Comparison of ENCODE assay signal across 8 cellular contexts in genomic region chr22:31343235-31344191, GRCh38. TPM values are rescaled to one million over a fixed set of nuclear protein-coding genes. Genes with fewer than 3 reads are reported as not detected.
DNase-seq lines count a peak whose midpoint lies in the region; ATAC-seq and TF ChIP-seq lines count a peak whose summit lies in the region.

No MANE protein-coding gene starts in this region.

- H3K27ac Mint-ChIP-seq in CD4-positive, alpha-beta T cell, result peak overlapping the region; percentile 95

- H3K36me3 ChIP-seq in duodenal mucosa (ENCODE audit: control insufficient read depth in 1 of 2, insufficient read depth in 2 of 2, low read length in 2 of 2) (peaks cover 0 to 36% of the 10 kb centered on the region in 2 donors), muscle layer of colon (ENCODE audit: insufficient read depth, low read length) (peaks cover 37% of the 10 kb centered on the region), upper lobe of left lung (peaks cover 3 to 39% (median 20%) of the 10 kb centered on the region in 4 donors)

- CTCF ChIA-PET in CD4-positive, alpha-beta T cell (lab: Charles Lee), result interaction anchor here (1.1 kb wide), 3 partner anchors 30 to 181 kb away, joined by 3 to 5 read pairs (median 3); no protein-coding TSS in a partner anchor

- TF ChIP-seq POLR2A in upper lobe of left lung (IDR thresholded peaks at IDR 0.05), result peak in 1 of 4 donors; percentile 37

- H3K27ac ChIP-seq in CD4-positive, alpha-beta T cell (ENCODE audit: low read depth, low read length), result peak overlapping the region; percentile 69
- H3K27ac ChIP-seq in duodenal mucosa (ENCODE audit: low read depth, low read length), result no peak overlapping the region
- peak overlapping the region; percentile 42 for H3K27ac ChIP-seq in muscle layer of colon (ENCODE audit: low read depth, low read length)
- peak overlapping the region; percentile 69 to 92 (median 88) for H3K27ac ChIP-seq in upper lobe of left lung

- TF ChIP-seq EP300 in upper lobe of left lung (IDR thresholded peaks at IDR 0.05), result no peak

- peak overlapping the region; percentile 72 for H3K4me3 ChIP-seq in HFF-Myc (replicated peaks; ENCODE audit: low read depth, low read length)
- H3K4me3 ChIP-seq in duodenal mucosa (ENCODE audit: low read depth in 1 of 2, low read length in 2 of 2), result peak overlapping the region; percentile 59 to 77
- peak overlapping the region in 1 of 2 donors; percentile 30 for H3K4me3 ChIP-seq in muscle layer of colon (ENCODE audit: low read depth in 1 of 2, low read length in 2 of 2)
- peak overlapping the region in 3 of 4 donors; percentile 80 to 89 (median 85) for H3K4me3 ChIP-seq in upper lobe of left lung

- no peak for TF ChIP-seq CTCF in CD4-positive, alpha-beta T cell (IDR thresholded peaks at IDR 0.05)
- TF ChIP-seq CTCF in HFF-Myc (IDR thresholded peaks at IDR 0.05; ENCODE audit: low read depth, low read length, missing control alignments), result no peak
- no peak for TF ChIP-seq CTCF in upper lobe of left lung (IDR thresholded peaks at IDR 0.05)

- ATAC-seq in CD4-positive, alpha-beta T cell (ENCODE audit: poor library complexity), result no peak
- ATAC-seq in SK-N-SH treated with all-trans-retinoic acid at 6 μM for 48 hours, result peak; percentile 3; the same call in 2 of the 3 replicates
- ATAC-seq in upper lobe of left lung (ENCODE audit: low FRiP score in 2 of 2), result peak in 1 of 2 donors; percentile 75
- no peak for ATAC-seq in GM18498 (IDR thresholded peaks at IDR 0.05; ENCODE audit: unreplicated experiment)
- ATAC-seq in HG03520 (IDR thresholded peaks at IDR 0.05; ENCODE audit: unreplicated experiment), result no peak

- POLR2A ChIA-PET in CD4-positive, alpha-beta T cell (lab: Charles Lee), result interaction anchor here (2.0 to 5.6 kb wide), 5 partner anchors 12 to 287 kb away, joined by 6 to 181 read pairs (median 11); partner anchors contain the start of genes DRG1 and PIK3IP1

- intact Hi-C loops in CD4-positive, alpha-beta T cell (cut with DNase I, micrococcal nuclease), result loop anchor here in 1 of 2 experiments (2.0 kb wide), 2 partner anchors 53 to 289 kb away; no protein-coding TSS in a partner anchor

- peaks cover 71% of the 10 kb centered on the region for H3K4me1 Mint-ChIP-seq in CD4-positive, alpha-beta T cell (ENCODE audit: low read depth)

- H3K9ac ChIP-seq in duodenal mucosa (ENCODE audit: low read depth in 1 of 2, low read length in 2 of 2) (peak overlapping the region; percentile 37 to 52), muscle layer of colon (ENCODE audit: low read length) (peak overlapping the region; percentile 31)

- H3K4me1 ChIP-seq in duodenal mucosa (ENCODE audit: control insufficient read depth in 1 of 2, insufficient read depth in 2 of 2, low read length in 2 of 2), result peaks cover 60 to 78% of the 10 kb centered on the region in 2 donors
- H3K4me1 ChIP-seq in muscle layer of colon (ENCODE audit: insufficient read depth, low read length), result peaks cover 47% of the 10 kb centered on the region
- H3K4me1 ChIP-seq in upper lobe of left lung, result peaks cover 52 to 79% (median 54%) of the 10 kb centered on the region in 4 donors

- H3K9me3 Mint-ChIP-seq in CD4-positive, alpha-beta T cell, result no peaks in the 10 kb centered on the region

- H3K9me3 ChIP-seq in CD4-positive, alpha-beta T cell (ENCODE audit: control insufficient read depth, low read length), result no peaks in the 10 kb centered on the region
- H3K9me3 ChIP-seq in duodenal mucosa (ENCODE audit: control insufficient read depth in 1 of 2, low read length in 2 of 2) (no peaks in the 10 kb centered on the region), muscle layer of colon (ENCODE audit: low read length) (no peaks in the 10 kb centered on the region), upper lobe of left lung (no peaks in the 10 kb centered on the region)

- H3K27me3 Mint-ChIP-seq in CD4-positive, alpha-beta T cell, result no peaks in the 10 kb centered on the region

- DNase-seq in CD4-positive, alpha-beta T cell, result peak in 2 of 10 experiments; percentile 5 to 13
- DNase-seq in HFF-Myc (ENCODE audit: extremely low read depth, low read depth) (no peak), upper lobe of left lung (peak; percentile 85 to 86)

- 11 to 24% methylated on average over 17 to 18 of the region's 18 CpGs for WGBS in upper lobe of left lung, 2 donors

- H3K4me3 Mint-ChIP-seq in CD4-positive, alpha-beta T cell, result peak overlapping the region; percentile 97

- H3K27me3 ChIP-seq in CD4-positive, alpha-beta T cell (ENCODE audit: control insufficient read depth, insufficient read depth, low read length), result no peaks in the 10 kb centered on the region
- H3K27me3 ChIP-seq in duodenal mucosa (ENCODE audit: control insufficient read depth in 1 of 2, insufficient read depth in 2 of 2, low read length in 2 of 2) (no peaks in the 10 kb centered on the region), muscle layer of colon (ENCODE audit: control insufficient read depth in 1 of 2, insufficient read depth in 2 of 2, low read length in 2 of 2) (no peaks in the 10 kb centered on the region), upper lobe of left lung (no peaks in the 10 kb centered on the region)

- peaks cover 68% of the 10 kb centered on the region for H3K36me3 Mint-ChIP-seq in CD4-positive, alpha-beta T cell (ENCODE audit: low read depth)

TF ChIP-seq in SK-N-SH treated with all-trans-retinoic acid at 6 μM for 48 hours, 23 proteins besides CTCF, POLR2A, EP300 and RAD21 (continues in another document):
- no peak for TF ChIP-seq ARNTL (CRISPR knock-in tag; IDR thresholded peaks at IDR 0.05; ENCODE audit: borderline replicate concordance, low read depth)
- no peak for TF ChIP-seq TOX (CRISPR knock-in tag; IDR thresholded peaks at IDR 0.05; ENCODE audit: borderline replicate concordance)
- no peak for TF ChIP-seq POU6F1 (CRISPR knock-in tag; IDR thresholded peaks at IDR 0.05; ENCODE audit: borderline replicate concordance, low read depth)
- no peak for TF ChIP-seq PATZ1 (CRISPR knock-in tag; IDR thresholded peaks at IDR 0.05; ENCODE audit: borderline replicate concordance)
- no peak for TF ChIP-seq PPARA (CRISPR knock-in tag; IDR thresholded peaks at IDR 0.05; ENCODE audit: borderline replicate concordance)
- no peak for TF ChIP-seq TSHZ2 (CRISPR knock-in tag; IDR thresholded peaks at IDR 0.05)
- TF ChIP-seq BACH2 (CRISPR knock-in tag; IDR thresholded peaks at IDR 0.05; ENCODE audit: borderline replicate concordance), result no peak
- TF ChIP-seq ZNF8 (CRISPR knock-in tag; IDR thresholded peaks at IDR 0.05), result no peak
- TF ChIP-seq RARB (CRISPR knock-in tag; IDR thresholded peaks at IDR 0.05), result no peak
- TF ChIP-seq SNAI2 (CRISPR knock-in tag; IDR thresholded peaks at IDR 0.05), result no peak

RNA-seq across cellular contexts. Expression of gene PATZ1, which starts 2.6 kb away (rescaled TPM):
- total RNA-seq in CD4-positive, alpha-beta T cell, result 10 to 100 TPM; 54.4 to 58.3 TPM
- total RNA-seq in upper lobe of left lung, result 10 to 100 TPM; 18.2 to 29.7 (median 24.0) TPM

RNA-seq across cellular contexts. Expression of gene PIK3IP1, which starts 51.2 kb away (rescaled TPM):
- total RNA-seq in CD4-positive, alpha-beta T cell, result 1,000 to 10,000 TPM; 1,063 to 1,072 TPM
- 10 to 100 TPM; 38.9 to 97.1 (median 65.8) TPM for total RNA-seq in upper lobe of left lung

RNA-seq across cellular contexts. Expression of gene DRG1, which starts 55.9 kb away (rescaled TPM):
- total RNA-seq in CD4-positive, alpha-beta T cell, result 10 to 100 TPM; 57.3 to 72.8 TPM
- total RNA-seq in upper lobe of left lung, result 10 to 100 TPM; 32.8 to 49.3 (median 44.0) TPM

Comparison
In these comparisons a context has a peak if more than half of its experiments do, and no peak if none do; other contexts are left out.
1. RNA of gene PIK3IP1, which starts 51.2 kb away (total RNA-seq): 1,063 to 1,072 TPM in CD4-positive, alpha-beta T cell; 38.9 to 97.1 TPM in upper lobe of left lung; every median in the first group is over 10 times any median in the second.